In genomic region chr11:59707371-59707770, GRCh38 we compare ENCODE assay signal across 34 cellular contexts. TPM values are rescaled to one million over a fixed set of nuclear protein-coding genes. Genes with fewer than 3 reads are reported as not detected.
DNase-seq lines count a peak whose midpoint lies in the region; ATAC-seq and TF ChIP-seq lines count a peak whose summit lies in the region.
"Had no signal": no experiment of that assay in that cellular context is flagged by ENCODE, and none has a peak within 500 bp of the region (broad histone marks: within the 10 kb centered on the region; RNA-seq: fewer than 3 reads in every experiment).

No MANE protein-coding gene starts in this region.

- H3K36me3 ChIP-seq in lower lobe of right lung, result no peaks in the 10 kb centered on the region
- H3K36me3 ChIP-seq: ascending aorta, ovary, right atrium auricular region had no signal

- no peak overlapping the region for H3K27ac ChIP-seq in lower lobe of right lung
- H3K27ac ChIP-seq: 22Rv1, ascending aorta, dorsolateral prefrontal cortex, ovary, right atrium auricular region had no signal

- no peaks in the 10 kb centered on the region for H3K36me3 Mint-ChIP-seq in activated CD4-positive, alpha-beta T cell treated with anti-CD3 and anti-CD28 coated beads, Interleukin-2, amount 10 ng/mL, durations not matched to agents 24 days and 14 days (ENCODE audit: low read depth)
- no peaks in the 10 kb centered on the region for H3K36me3 Mint-ChIP-seq in nephron (ENCODE audit: low read depth)
- H3K36me3 Mint-ChIP-seq: activated naive CD8-positive, alpha-beta T cell treated with anti-CD3 and anti-CD28 coated beads for 36 hours; CD8-positive, alpha-beta T cell; natural killer cell had no signal

- H3K4me3 Mint-ChIP-seq in activated CD4-positive, alpha-beta T cell treated with anti-CD3 and anti-CD28 coated beads, Interleukin-2, amount 10 ng/mL, durations not matched to agents 24 days and 14 days, result no peak overlapping the region
- H3K4me3 Mint-ChIP-seq in nephron, result no peak overlapping the region
- H3K4me3 Mint-ChIP-seq: activated naive CD8-positive, alpha-beta T cell treated with anti-CD3 and anti-CD28 coated beads for 36 hours; B cell; CD8-positive, alpha-beta T cell; GM23338; natural killer cell; T-helper 17 cell had no signal

- no peaks in the 10 kb centered on the region for H3K4me1 Mint-ChIP-seq in activated CD4-positive, alpha-beta T cell treated with anti-CD3 and anti-CD28 coated beads, Interleukin-2, amount 10 ng/mL, durations not matched to agents 24 days and 14 days
- no peaks in the 10 kb centered on the region for H3K4me1 Mint-ChIP-seq in nephron
- H3K4me1 Mint-ChIP-seq: activated naive CD8-positive, alpha-beta T cell treated with anti-CD3 and anti-CD28 coated beads for 36 hours; B cell; GM23338; natural killer cell; T-helper 17 cell had no signal

- H3K9me3 ChIP-seq in lower lobe of right lung, result no peaks in the 10 kb centered on the region
- H3K9me3 ChIP-seq: ascending aorta, ovary, right atrium auricular region had no signal

- TF ChIP-seq CTCF in astrocyte of the spinal cord (IDR thresholded peaks at IDR 0.05; ENCODE audit: low read depth, low read length) (no peak), nephron (IDR thresholded peaks at IDR 0.05; ENCODE audit: unreplicated experiment in 3 of 3) (no peak), lower lobe of right lung (IDR thresholded peaks at IDR 0.05) (no peak)

- ATAC-seq in HG03565 (IDR thresholded peaks at IDR 0.05; ENCODE audit: unreplicated experiment) (no peak), lower lobe of right lung (no peak)
- ATAC-seq: CD8-positive, alpha-beta T cell; GM23338; left ventricle myocardium superior; natural killer cell; T-helper 17 cell had no signal

- H3K4me1 ChIP-seq in lower lobe of right lung, result no peaks in the 10 kb centered on the region
- H3K4me1 ChIP-seq: ascending aorta, right atrium auricular region had no signal

- no peak overlapping the region for H3K4me3 ChIP-seq in astrocyte of the spinal cord (ENCODE audit: low read depth, low read length)
- H3K4me3 ChIP-seq in lower lobe of right lung, result no peak overlapping the region
- H3K4me3 ChIP-seq: ascending aorta, dorsolateral prefrontal cortex, GM23338, ovary, right atrium auricular region had no signal

- peak; percentile 29 for DNase-seq in activated CD4-positive, alpha-beta T cell treated with anti-CD3 and anti-CD28 coated beads, Interleukin-2, amount 10 ng/mL, durations not matched to agents 24 days and 14 days
- no peak for DNase-seq in activated CD4-positive, alpha-beta T cell treated with anti-CD3 and anti-CD28 coated beads for 4 hours
- DNase-seq in astrocyte of the spinal cord (ENCODE audit: low read depth, low spot score) (peak; percentile 3), SW480 (ENCODE audit: low spot score) (no peak), lower lobe of right lung (no peak), islet precursor cell (no peak)
- DNase-seq: activated effector memory CD4-positive, alpha-beta T cell treated with Interleukin-2 at 50 U/mL for 16 hours; activated naive CD8-positive, alpha-beta T cell treated with anti-CD3 and anti-CD28 coated beads for 36 hours; activated T-cell treated with anti-CD3 and anti-CD28 coated beads for 4 hours; CD8-positive, alpha-beta T cell; cerebellar nuclear complex; DMS153; dorsolateral prefrontal cortex; left ventricle myocardium superior; natural killer cell; NCI-H1092 treated with DMSO at 0.1 percent for 48 hours; NCI-H1930; NCI-H526; ovary; RPMI8226; stimulated activated CD4-positive, alpha-beta T cell treated with anti-CD3 and anti-CD28 coated beads, Interleukin-12 subunit alpha, Interleukin-12 subunit beta, amount 100 ng/mL, for 4 hours; stimulated activated CD4-positive, alpha-beta T cell treated with anti-CD3 and anti-CD28 coated beads, Interleukin-4, amount 100 ng/mL, for 1 hour; substantia nigra; T-helper 17 cell had no signal

- intact Hi-C loops in activated CD4-positive, alpha-beta T cell treated with anti-CD3 and anti-CD28 coated beads, Interleukin-2, amount 10 ng/mL, durations not matched to agents 24 days and 14 days (cut with micrococcal nuclease), result no loop called here
- intact Hi-C loops in lower lobe of right lung (cut with DNase I), result no loop called here

- peaks cover 7% of the 10 kb centered on the region for H3K27me3 Mint-ChIP-seq in activated CD4-positive, alpha-beta T cell treated with anti-CD3 and anti-CD28 coated beads, Interleukin-2, amount 10 ng/mL, durations not matched to agents 24 days and 14 days
- H3K27me3 Mint-ChIP-seq in nephron (ENCODE audit: low read depth), result no peaks in the 10 kb centered on the region

- H3K9me3 Mint-ChIP-seq in activated CD4-positive, alpha-beta T cell treated with anti-CD3 and anti-CD28 coated beads, Interleukin-2, amount 10 ng/mL, durations not matched to agents 24 days and 14 days, result peaks cover 3% of the 10 kb centered on the region
- H3K9me3 Mint-ChIP-seq in nephron, result no peaks in the 10 kb centered on the region
- H3K9me3 Mint-ChIP-seq: activated naive CD8-positive, alpha-beta T cell treated with anti-CD3 and anti-CD28 coated beads for 36 hours; CD8-positive, alpha-beta T cell; GM23338; natural killer cell had no signal

- H3K27ac Mint-ChIP-seq in activated CD4-positive, alpha-beta T cell treated with anti-CD3 and anti-CD28 coated beads, Interleukin-2, amount 10 ng/mL, durations not matched to agents 24 days and 14 days, result no peak overlapping the region
- H3K27ac Mint-ChIP-seq in nephron, result peak overlapping the region; percentile 81 to 82 (median 82)
- H3K27ac Mint-ChIP-seq: activated naive CD8-positive, alpha-beta T cell treated with anti-CD3 and anti-CD28 coated beads for 36 hours; B cell; CD8-positive, alpha-beta T cell; GM23338; natural killer cell; T-helper 17 cell had no signal

- in situ Hi-C loops in astrocyte of the spinal cord (cut with HindIII; ENCODE audit: low sequenced_read_pairs), result no loop called here

- H3K27me3 ChIP-seq in lower lobe of right lung (ENCODE audit: low read depth), result no peaks in the 10 kb centered on the region
- H3K27me3 ChIP-seq: ascending aorta, dorsolateral prefrontal cortex, ovary, right atrium auricular region had no signal

RNA-seq across cellular contexts. Expression of gene OR10V1, which starts 6.3 kb away (rescaled TPM):
- not detected in 2 replicates for total RNA-seq in activated CD4-positive, alpha-beta T cell treated with anti-CD3 and anti-CD28 coated beads, Interleukin-2, amount 10 ng/mL, durations not matched to agents 24 days and 14 days
- total RNA-seq in lower lobe of right lung, result not detected
- total RNA-seq: activated naive CD8-positive, alpha-beta T cell treated with anti-CD3 and anti-CD28 coated beads for 36 hours; ascending aorta; B cell; CD8-positive, alpha-beta T cell; glomerular endothelial cell; GM23338; left ventricle myocardium superior; mononuclear cell; natural killer cell; ovary; right atrium auricular region; T-helper 17 cell; ureter had no signal

RNA-seq across cellular contexts. Expression of gene PATL1, which starts 38.5 kb away (rescaled TPM):
- 72.4 and 76.1 TPM in 2 replicates for total RNA-seq in activated CD4-positive, alpha-beta T cell treated with anti-CD3 and anti-CD28 coated beads, Interleukin-2, amount 10 ng/mL, durations not matched to agents 24 days and 14 days
- total RNA-seq in lower lobe of right lung, result 38.2 TPM

RNA-seq across cellular contexts. Expression of gene STX3, which starts 47.8 kb away (rescaled TPM):
- 19.2 and 20.1 TPM in 2 replicates for total RNA-seq in activated CD4-positive, alpha-beta T cell treated with anti-CD3 and anti-CD28 coated beads, Interleukin-2, amount 10 ng/mL, durations not matched to agents 24 days and 14 days
- total RNA-seq in lower lobe of right lung, result 59.4 TPM

Comparison
In these comparisons a context has a peak if more than half of its experiments do, and no peak if none do; other contexts are left out.
1. DNase-seq: peak in activated CD4-positive, alpha-beta T cell treated with anti-CD3 and anti-CD28 coated beads, Interleukin-2, amount 10 ng/mL, durations not matched to agents 24 days and 14 days (single experiment) and astrocyte of the spinal cord (single experiment); none in activated CD4-positive, alpha-beta T cell treated with anti-CD3 and anti-CD28 coated beads for 4 hours (0 of 2), SW480 (single experiment), lower lobe of right lung (single experiment) and islet precursor cell (single experiment).